2 cellular contexts compared by ENCODE assay signal in the genomic region with DNA sequence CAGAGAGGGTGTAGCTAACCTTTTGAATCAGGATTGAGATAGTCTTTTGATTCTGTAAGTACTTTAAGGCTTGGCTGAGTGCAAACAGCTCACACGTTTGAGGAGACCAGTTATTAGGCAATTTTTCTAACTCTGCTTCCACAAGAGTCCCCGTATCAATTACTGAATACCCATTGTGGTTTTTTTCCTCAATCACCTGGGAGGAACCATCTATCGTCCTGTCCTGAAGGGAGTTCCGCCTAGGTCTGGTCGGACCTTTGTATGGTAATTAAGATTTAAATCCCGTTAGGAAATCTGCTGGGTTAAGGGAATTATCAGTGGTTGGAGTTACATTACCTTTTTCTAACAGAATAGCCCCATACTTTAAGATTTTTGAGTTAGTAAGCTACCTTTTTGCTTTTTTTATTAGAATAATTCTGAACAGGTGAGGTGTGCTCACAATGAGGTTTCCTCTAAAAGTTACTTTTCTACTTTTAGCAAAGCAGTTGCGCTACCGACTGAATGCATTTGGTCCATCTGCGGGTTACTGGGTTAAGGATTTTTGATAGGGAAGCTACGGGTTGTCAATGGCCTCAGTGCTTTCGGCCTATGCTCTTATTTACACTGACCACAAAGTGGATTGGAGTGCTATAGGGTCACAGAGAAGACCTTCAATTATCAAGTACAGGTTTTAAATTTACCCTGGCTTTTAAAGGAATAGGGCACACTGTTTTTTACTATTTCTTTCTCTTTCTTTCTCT. TPM values are rescaled to one million over a fixed set of nuclear protein-coding genes. Genes with fewer than 3 reads are reported as not detected.
"Had no signal": no experiment of that assay in that cellular context is flagged by ENCODE, and none has a peak within 500 bp of the region (broad histone marks: within the 10 kb centered on the region; RNA-seq: fewer than 3 reads in every experiment).

No MANE protein-coding gene starts in this region.

RNA-seq across cellular contexts. Expression of a gene that starts 1.7 kb away (rescaled TPM):
- total RNA-seq: G401, GM12878 had no signal
